Comparison of ENCODE assay signal across 2 cellular contexts in genomic region chr12:24975425-24975824, GRCh38.
TF ChIP-seq lines count a peak whose summit lies in the region.

No MANE protein-coding gene starts in this region.

TF ChIP-seq in SK-N-SH, 30 proteins besides CTCF, POLR2A, EP300 and RAD21 (continued from another document):
- TF ChIP-seq, protein P1, sequence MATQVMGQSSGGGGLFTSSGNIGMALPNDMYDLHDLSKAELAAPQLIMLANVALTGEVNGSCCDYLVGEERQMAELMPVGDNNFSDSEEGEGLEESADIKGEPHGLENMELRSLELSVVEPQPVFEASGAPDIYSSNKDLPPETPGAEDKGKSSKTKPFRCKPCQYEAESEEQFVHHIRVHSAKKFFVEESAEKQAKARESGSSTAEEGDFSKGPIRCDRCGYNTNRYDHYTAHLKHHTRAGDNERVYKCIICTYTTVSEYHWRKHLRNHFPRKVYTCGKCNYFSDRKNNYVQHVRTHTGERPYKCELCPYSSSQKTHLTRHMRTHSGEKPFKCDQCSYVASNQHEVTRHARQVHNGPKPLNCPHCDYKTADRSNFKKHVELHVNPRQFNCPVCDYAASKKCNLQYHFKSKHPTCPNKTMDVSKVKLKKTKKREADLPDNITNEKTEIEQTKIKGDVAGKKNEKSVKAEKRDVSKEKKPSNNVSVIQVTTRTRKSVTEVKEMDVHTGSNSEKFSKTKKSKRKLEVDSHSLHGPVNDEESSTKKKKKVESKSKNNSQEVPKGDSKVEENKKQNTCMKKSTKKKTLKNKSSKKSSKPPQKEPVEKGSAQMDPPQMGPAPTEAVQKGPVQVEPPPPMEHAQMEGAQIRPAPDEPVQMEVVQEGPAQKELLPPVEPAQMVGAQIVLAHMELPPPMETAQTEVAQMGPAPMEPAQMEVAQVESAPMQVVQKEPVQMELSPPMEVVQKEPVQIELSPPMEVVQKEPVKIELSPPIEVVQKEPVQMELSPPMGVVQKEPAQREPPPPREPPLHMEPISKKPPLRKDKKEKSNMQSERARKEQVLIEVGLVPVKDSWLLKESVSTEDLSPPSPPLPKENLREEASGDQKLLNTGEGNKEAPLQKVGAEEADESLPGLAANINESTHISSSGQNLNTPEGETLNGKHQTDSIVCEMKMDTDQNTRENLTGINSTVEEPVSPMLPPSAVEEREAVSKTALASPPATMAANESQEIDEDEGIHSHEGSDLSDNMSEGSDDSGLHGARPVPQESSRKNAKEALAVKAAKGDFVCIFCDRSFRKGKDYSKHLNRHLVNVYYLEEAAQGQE (IDR thresholded peaks at IDR 0.05; ENCODE audit: low read depth, low read length): no peak
- TF ChIP-seq ELF1 (IDR thresholded peaks at IDR 0.05) (no peak), RFX5 (IDR thresholded peaks at IDR 0.05; ENCODE audit: low read length) (no peak), SIN3A (IDR thresholded peaks at IDR 0.05; ENCODE audit: borderline replicate concordance, low read depth, low read length) (no peak), FOSL2 (IDR thresholded peaks at IDR 0.05; ENCODE audit: borderline replicate concordance, low read depth) (no peak), JUND (IDR thresholded peaks at IDR 0.05) (no peak)
- TF ChIP-seq, protein P2, sequence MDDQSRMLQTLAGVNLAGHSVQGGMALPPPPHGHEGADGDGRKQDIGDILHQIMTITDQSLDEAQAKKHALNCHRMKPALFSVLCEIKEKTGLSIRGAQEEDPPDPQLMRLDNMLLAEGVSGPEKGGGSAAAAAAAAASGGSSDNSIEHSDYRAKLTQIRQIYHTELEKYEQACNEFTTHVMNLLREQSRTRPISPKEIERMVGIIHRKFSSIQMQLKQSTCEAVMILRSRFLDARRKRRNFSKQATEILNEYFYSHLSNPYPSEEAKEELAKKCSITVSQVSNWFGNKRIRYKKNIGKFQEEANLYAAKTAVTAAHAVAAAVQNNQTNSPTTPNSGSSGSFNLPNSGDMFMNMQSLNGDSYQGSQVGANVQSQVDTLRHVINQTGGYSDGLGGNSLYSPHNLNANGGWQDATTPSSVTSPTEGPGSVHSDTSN (IDR thresholded peaks at IDR 0.05): no peak

TF ChIP-seq in SK-N-SH treated with all-trans-retinoic acid at 6 μM for 48 hours, 23 proteins besides CTCF, POLR2A, EP300 and RAD21 (continued from another document):
- no peak for TF ChIP-seq ESRRG (CRISPR knock-in tag; IDR thresholded peaks at IDR 0.05)
- TF ChIP-seq CSDC2 (CRISPR knock-in tag; IDR thresholded peaks at IDR 0.05): no peak
- no peak for TF ChIP-seq BACH2 (CRISPR knock-in tag; IDR thresholded peaks at IDR 0.05; ENCODE audit: borderline replicate concordance)
- no peak for TF ChIP-seq POU6F1 (CRISPR knock-in tag; IDR thresholded peaks at IDR 0.05; ENCODE audit: borderline replicate concordance, low read depth)
- TF ChIP-seq ZFP3 (CRISPR knock-in tag; IDR thresholded peaks at IDR 0.05): no peak
- no peak for TF ChIP-seq OSR1 (CRISPR knock-in tag; IDR thresholded peaks at IDR 0.05)
- no peak for TF ChIP-seq RARB (CRISPR knock-in tag; IDR thresholded peaks at IDR 0.05)
- no peak for TF ChIP-seq SNAI2 (CRISPR knock-in tag; IDR thresholded peaks at IDR 0.05)
- TF ChIP-seq, protein P3, sequence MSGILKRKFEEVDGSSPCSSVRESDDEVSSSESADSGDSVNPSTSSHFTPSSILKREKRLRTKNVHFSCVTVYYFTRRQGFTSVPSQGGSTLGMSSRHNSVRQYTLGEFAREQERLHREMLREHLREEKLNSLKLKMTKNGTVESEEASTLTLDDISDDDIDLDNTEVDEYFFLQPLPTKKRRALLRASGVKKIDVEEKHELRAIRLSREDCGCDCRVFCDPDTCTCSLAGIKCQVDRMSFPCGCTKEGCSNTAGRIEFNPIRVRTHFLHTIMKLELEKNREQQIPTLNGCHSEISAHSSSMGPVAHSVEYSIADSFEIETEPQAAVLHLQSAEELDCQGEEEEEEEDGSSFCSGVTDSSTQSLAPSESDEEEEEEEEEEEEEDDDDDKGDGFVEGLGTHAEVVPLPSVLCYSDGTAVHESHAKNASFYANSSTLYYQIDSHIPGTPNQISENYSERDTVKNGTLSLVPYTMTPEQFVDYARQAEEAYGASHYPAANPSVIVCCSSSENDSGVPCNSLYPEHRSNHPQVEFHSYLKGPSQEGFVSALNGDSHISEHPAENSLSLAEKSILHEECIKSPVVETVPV (CRISPR knock-in tag; IDR thresholded peaks at IDR 0.05): no peak
- no peak for TF ChIP-seq ARNTL (CRISPR knock-in tag; IDR thresholded peaks at IDR 0.05; ENCODE audit: borderline replicate concordance, low read depth)
- TF ChIP-seq TCF4 (CRISPR knock-in tag; IDR thresholded peaks at IDR 0.05; ENCODE audit: borderline replicate concordance): no peak
- TF ChIP-seq GLIS3 (CRISPR knock-in tag; IDR thresholded peaks at IDR 0.05): no peak
- no peak for TF ChIP-seq TOX (CRISPR knock-in tag; IDR thresholded peaks at IDR 0.05; ENCODE audit: borderline replicate concordance)
- TF ChIP-seq PPARA (CRISPR knock-in tag; IDR thresholded peaks at IDR 0.05; ENCODE audit: borderline replicate concordance): no peak
